ENCODE assay signal across 1 cellular context in the genomic region with DNA sequence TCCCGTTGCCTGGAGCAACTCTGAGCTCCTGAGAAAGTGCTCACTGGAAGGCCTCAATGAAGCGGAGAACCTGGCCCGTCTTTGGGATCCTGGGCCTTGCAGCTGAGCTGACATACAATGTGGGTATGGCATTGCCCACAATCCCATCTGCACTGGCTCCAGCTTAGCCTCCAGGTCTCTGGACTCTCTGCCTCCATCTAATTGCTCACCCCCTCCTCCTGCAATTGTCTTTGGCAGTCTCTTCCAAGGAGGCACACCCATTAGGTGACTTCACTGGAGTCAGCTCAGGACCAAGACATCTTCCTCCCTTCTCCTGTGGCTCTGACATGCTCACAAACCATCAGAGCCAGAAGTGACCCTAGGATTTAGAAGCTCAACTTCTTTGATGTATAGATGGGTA.
TF ChIP-seq lines count a peak whose summit lies in the region.

No MANE protein-coding gene starts in this region.

TF ChIP-seq in GM23338, 12 proteins besides CTCF, POLR2A, EP300 and RAD21 (continued from another document):
- TF ChIP-seq, protein P1, sequence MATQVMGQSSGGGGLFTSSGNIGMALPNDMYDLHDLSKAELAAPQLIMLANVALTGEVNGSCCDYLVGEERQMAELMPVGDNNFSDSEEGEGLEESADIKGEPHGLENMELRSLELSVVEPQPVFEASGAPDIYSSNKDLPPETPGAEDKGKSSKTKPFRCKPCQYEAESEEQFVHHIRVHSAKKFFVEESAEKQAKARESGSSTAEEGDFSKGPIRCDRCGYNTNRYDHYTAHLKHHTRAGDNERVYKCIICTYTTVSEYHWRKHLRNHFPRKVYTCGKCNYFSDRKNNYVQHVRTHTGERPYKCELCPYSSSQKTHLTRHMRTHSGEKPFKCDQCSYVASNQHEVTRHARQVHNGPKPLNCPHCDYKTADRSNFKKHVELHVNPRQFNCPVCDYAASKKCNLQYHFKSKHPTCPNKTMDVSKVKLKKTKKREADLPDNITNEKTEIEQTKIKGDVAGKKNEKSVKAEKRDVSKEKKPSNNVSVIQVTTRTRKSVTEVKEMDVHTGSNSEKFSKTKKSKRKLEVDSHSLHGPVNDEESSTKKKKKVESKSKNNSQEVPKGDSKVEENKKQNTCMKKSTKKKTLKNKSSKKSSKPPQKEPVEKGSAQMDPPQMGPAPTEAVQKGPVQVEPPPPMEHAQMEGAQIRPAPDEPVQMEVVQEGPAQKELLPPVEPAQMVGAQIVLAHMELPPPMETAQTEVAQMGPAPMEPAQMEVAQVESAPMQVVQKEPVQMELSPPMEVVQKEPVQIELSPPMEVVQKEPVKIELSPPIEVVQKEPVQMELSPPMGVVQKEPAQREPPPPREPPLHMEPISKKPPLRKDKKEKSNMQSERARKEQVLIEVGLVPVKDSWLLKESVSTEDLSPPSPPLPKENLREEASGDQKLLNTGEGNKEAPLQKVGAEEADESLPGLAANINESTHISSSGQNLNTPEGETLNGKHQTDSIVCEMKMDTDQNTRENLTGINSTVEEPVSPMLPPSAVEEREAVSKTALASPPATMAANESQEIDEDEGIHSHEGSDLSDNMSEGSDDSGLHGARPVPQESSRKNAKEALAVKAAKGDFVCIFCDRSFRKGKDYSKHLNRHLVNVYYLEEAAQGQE (IDR thresholded peaks at IDR 0.05; ENCODE audit: unreplicated experiment): no peak
